In genomic region chr14:104424406-104425072, GRCh38 we compare ENCODE assay signal across 13 cellular contexts.
DNase-seq lines count a peak whose midpoint lies in the region; ATAC-seq and TF ChIP-seq lines count a peak whose summit lies in the region.
"Had no signal": no experiment of that assay in that cellular context is flagged by ENCODE, and none has a peak within 500 bp of the region (broad histone marks: within the 10 kb centered on the region; RNA-seq: fewer than 3 reads in every experiment).

No MANE protein-coding gene starts in this region.

- H3K27me3 Mint-ChIP-seq in activated CD4-positive, alpha-beta T cell treated with anti-CD3 and anti-CD28 coated beads, Interleukin-2, amount 10 ng/mL, durations not matched to agents 7 days and 5 days, result no peaks in the 10 kb centered on the region
- peaks cover 2% of the 10 kb centered on the region for H3K27me3 Mint-ChIP-seq in activated CD4-positive, alpha-beta T cell treated with anti-CD3 and anti-CD28 coated beads for 36 hours
- peaks cover 15% of the 10 kb centered on the region for H3K27me3 Mint-ChIP-seq in progenitor cell of endocrine pancreas
- H3K27me3 Mint-ChIP-seq: activated B cell treated with CpG ODN at 0.5 μM for 24 hours; activated naive CD8-positive, alpha-beta T cell treated with anti-CD3 and anti-CD28 coated beads, Interleukin-2, amount 50 U/mL, for 24 hours had no signal

- H3K4me3 ChIP-seq in right atrium auricular region (no peak overlapping the region), thyroid gland (replicated peaks in 1 of 3) (no peak overlapping the region)
- H3K4me3 ChIP-seq: Peyer's patch had no signal

- TF ChIP-seq POLR2A in thyroid gland (IDR thresholded peaks at IDR 0.05), result no peak

- H3K36me3 ChIP-seq in right atrium auricular region, result no peaks in the 10 kb centered on the region
- no peaks in the 10 kb centered on the region for H3K36me3 ChIP-seq in thyroid gland
- H3K36me3 ChIP-seq: Peyer's patch had no signal

- no peaks in the 10 kb centered on the region for H3K9me3 Mint-ChIP-seq in activated CD4-positive, alpha-beta T cell treated with anti-CD3 and anti-CD28 coated beads, Interleukin-2, amount 10 ng/mL, durations not matched to agents 7 days and 5 days
- H3K9me3 Mint-ChIP-seq in activated CD4-positive, alpha-beta T cell treated with anti-CD3 and anti-CD28 coated beads for 36 hours (ENCODE audit: low read depth), result no peaks in the 10 kb centered on the region
- H3K9me3 Mint-ChIP-seq in progenitor cell of endocrine pancreas (ENCODE audit: low read depth), result no peaks in the 10 kb centered on the region
- H3K9me3 Mint-ChIP-seq: activated B cell treated with CpG ODN at 0.5 μM for 24 hours; activated naive CD8-positive, alpha-beta T cell treated with anti-CD3 and anti-CD28 coated beads, Interleukin-2, amount 50 U/mL, for 24 hours had no signal

- H3K27ac ChIP-seq in right atrium auricular region (no peak overlapping the region), thyroid gland (no peak overlapping the region)
- H3K27ac ChIP-seq: KMS-11, Peyer's patch had no signal

- ATAC-seq in activated CD4-positive, alpha-beta T cell treated with anti-CD3 and anti-CD28 coated beads for 36 hours, result no peak
- ATAC-seq in HG03025 (IDR thresholded peaks at IDR 0.05; ENCODE audit: low FRiP score, unreplicated experiment), result no peak
- ATAC-seq: activated naive CD8-positive, alpha-beta T cell treated with anti-CD3 and anti-CD28 coated beads, Interleukin-2, amount 50 U/mL, for 24 hours had no signal

- H3K27me3 ChIP-seq in right atrium auricular region (no peaks in the 10 kb centered on the region), thyroid gland (no peaks in the 10 kb centered on the region)
- H3K27me3 ChIP-seq: Peyer's patch had no signal

- 8 to 11% methylated on average over 4 to 8 of the region's 24 CpGs for WGBS in thyroid gland, 2 donors

- intact Hi-C loops in activated CD4-positive, alpha-beta T cell treated with anti-CD3 and anti-CD28 coated beads for 36 hours (cut with DNase I, micrococcal nuclease), result no loop called here
- intact Hi-C loops in thyroid gland (cut with DNase I), result no loop called here

- H3K9me3 ChIP-seq in right atrium auricular region (no peaks in the 10 kb centered on the region), thyroid gland (no peaks in the 10 kb centered on the region)
- H3K9me3 ChIP-seq: Peyer's patch had no signal

- peak; percentile 3 for DNase-seq in activated CD4-positive, alpha-beta T cell treated with anti-CD3 and anti-CD28 coated beads, Interleukin-2, amount 10 ng/mL, durations not matched to agents 7 days and 5 days
- no peak for DNase-seq in activated CD4-positive, alpha-beta T cell treated with anti-CD3 and anti-CD28 coated beads for 36 hours
- DNase-seq in NCI-H446 treated with DMSO at 0.1 percent for 48 hours (lab: John Stamatoyannopoulos, UW), result peak; percentile 100
- DNase-seq in right atrium auricular region (ENCODE audit: low spot score), result peak; percentile 53
- peak; percentile 29 to 41 for DNase-seq in thyroid gland
- no peak for DNase-seq in progenitor cell of endocrine pancreas (ENCODE audit: low spot score, unreplicated experiment)
- DNase-seq in stimulated activated naive CD4-positive, alpha-beta T cell treated with Interleukin-2 at 50 U/mL for 16 hours (lab: John Stamatoyannopoulos, UW), result no peak
- DNase-seq: activated B cell treated with CpG ODN at 0.5 μM for 24 hours; activated naive CD8-positive, alpha-beta T cell treated with anti-CD3 and anti-CD28 coated beads, Interleukin-2, amount 50 U/mL, for 24 hours; kidney glomerular epithelial cell; Peyer's patch had no signal

- H3K4me1 Mint-ChIP-seq in activated CD4-positive, alpha-beta T cell treated with anti-CD3 and anti-CD28 coated beads, Interleukin-2, amount 10 ng/mL, durations not matched to agents 7 days and 5 days, result no peaks in the 10 kb centered on the region
- H3K4me1 Mint-ChIP-seq in activated CD4-positive, alpha-beta T cell treated with anti-CD3 and anti-CD28 coated beads for 36 hours, result peaks cover 4% of the 10 kb centered on the region
- H3K4me1 Mint-ChIP-seq in progenitor cell of endocrine pancreas (ENCODE audit: low read depth), result no peaks in the 10 kb centered on the region
- H3K4me1 Mint-ChIP-seq: activated B cell treated with CpG ODN at 0.5 μM for 24 hours; activated naive CD8-positive, alpha-beta T cell treated with anti-CD3 and anti-CD28 coated beads, Interleukin-2, amount 50 U/mL, for 24 hours had no signal

- CTCF ChIA-PET in activated CD4-positive, alpha-beta T cell treated with anti-CD3 and anti-CD28 coated beads, Interleukin-2, amount 10 ng/mL, durations not matched to agents 7 days and 5 days (lab: Charles Lee), result no interaction called here
- CTCF ChIA-PET in activated CD4-positive, alpha-beta T cell treated with anti-CD3 and anti-CD28 coated beads for 36 hours (lab: Charles Lee), result no interaction called here

- no peak overlapping the region for H3K27ac Mint-ChIP-seq in activated CD4-positive, alpha-beta T cell treated with anti-CD3 and anti-CD28 coated beads, Interleukin-2, amount 10 ng/mL, durations not matched to agents 7 days and 5 days
- no peak overlapping the region for H3K27ac Mint-ChIP-seq in activated CD4-positive, alpha-beta T cell treated with anti-CD3 and anti-CD28 coated beads for 36 hours
- no peak overlapping the region for H3K27ac Mint-ChIP-seq in progenitor cell of endocrine pancreas
- H3K27ac Mint-ChIP-seq: activated B cell treated with CpG ODN at 0.5 μM for 24 hours; activated naive CD8-positive, alpha-beta T cell treated with anti-CD3 and anti-CD28 coated beads, Interleukin-2, amount 50 U/mL, for 24 hours had no signal

- TF ChIP-seq CTCF in right atrium auricular region (IDR thresholded peaks at IDR 0.05), result no peak
- TF ChIP-seq CTCF in thyroid gland (IDR thresholded peaks at IDR 0.05), result no peak
- TF ChIP-seq CTCF in progenitor cell of endocrine pancreas (IDR thresholded peaks at IDR 0.05; ENCODE audit: unreplicated experiment), result no peak

- H3K4me1 ChIP-seq in right atrium auricular region (peaks cover 0 to 9% of the 10 kb centered on the region in 2 donors), thyroid gland (peaks cover 0 to 11% of the 10 kb centered on the region in 2 donors)
- H3K4me1 ChIP-seq: Peyer's patch had no signal

- H3K4me3 Mint-ChIP-seq in activated CD4-positive, alpha-beta T cell treated with anti-CD3 and anti-CD28 coated beads, Interleukin-2, amount 10 ng/mL, durations not matched to agents 7 days and 5 days, result no peak overlapping the region
- H3K4me3 Mint-ChIP-seq in activated CD4-positive, alpha-beta T cell treated with anti-CD3 and anti-CD28 coated beads for 36 hours, result no peak overlapping the region
- no peak overlapping the region for H3K4me3 Mint-ChIP-seq in progenitor cell of endocrine pancreas (ENCODE audit: low read depth)
- H3K4me3 Mint-ChIP-seq: activated B cell treated with CpG ODN at 0.5 μM for 24 hours; activated naive CD8-positive, alpha-beta T cell treated with anti-CD3 and anti-CD28 coated beads, Interleukin-2, amount 50 U/mL, for 24 hours had no signal

- POLR2A ChIA-PET in activated CD4-positive, alpha-beta T cell treated with anti-CD3 and anti-CD28 coated beads, Interleukin-2, amount 10 ng/mL, durations not matched to agents 7 days and 5 days (lab: Charles Lee), result no interaction called here
- POLR2A ChIA-PET in activated CD4-positive, alpha-beta T cell treated with anti-CD3 and anti-CD28 coated beads for 36 hours (lab: Charles Lee), result no interaction called here

- H3K36me3 Mint-ChIP-seq in activated CD4-positive, alpha-beta T cell treated with anti-CD3 and anti-CD28 coated beads, Interleukin-2, amount 10 ng/mL, durations not matched to agents 7 days and 5 days (ENCODE audit: low read depth), result no peaks in the 10 kb centered on the region
- no peaks in the 10 kb centered on the region for H3K36me3 Mint-ChIP-seq in activated CD4-positive, alpha-beta T cell treated with anti-CD3 and anti-CD28 coated beads for 36 hours (ENCODE audit: low read depth)
- no peaks in the 10 kb centered on the region for H3K36me3 Mint-ChIP-seq in progenitor cell of endocrine pancreas (ENCODE audit: insufficient read depth)

Comparison
In these comparisons a context has a peak if more than half of its experiments do, and no peak if none do; other contexts are left out.
1. DNase-seq: peak in activated CD4-positive, alpha-beta T cell treated with anti-CD3 and anti-CD28 coated beads, Interleukin-2, amount 10 ng/mL, durations not matched to agents 7 days and 5 days (single experiment), NCI-H446 treated with DMSO at 0.1 percent for 48 hours (single experiment), right atrium auricular region (single experiment) and thyroid gland (2 of 2); none in activated CD4-positive, alpha-beta T cell treated with anti-CD3 and anti-CD28 coated beads for 36 hours (single experiment), progenitor cell of endocrine pancreas (single experiment) and stimulated activated naive CD4-positive, alpha-beta T cell treated with Interleukin-2 at 50 U/mL for 16 hours (single experiment).